Comparison of ENCODE assay signal across 12 cellular contexts in the genomic region with DNA sequence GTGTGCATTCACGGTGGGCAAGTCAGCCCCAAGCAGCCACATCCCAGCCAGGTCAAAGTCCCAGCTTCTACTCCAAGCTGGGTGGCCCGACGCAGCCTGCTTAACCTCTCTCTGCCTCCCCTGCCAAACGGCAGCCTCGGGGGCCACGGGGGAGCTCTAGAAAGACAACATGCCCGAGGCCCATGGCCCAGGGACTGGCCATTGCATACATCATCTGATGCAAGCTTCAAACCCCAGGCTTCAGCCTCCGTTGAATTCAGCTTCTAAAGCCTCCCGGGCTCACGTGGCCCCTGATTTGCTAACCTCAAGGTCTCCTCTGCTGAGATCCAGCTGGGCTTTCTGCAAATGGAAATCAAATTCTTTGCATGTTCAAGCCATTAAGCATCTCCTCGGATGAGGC.
A peak's percentile ranks its signal among the peaks of the same experiment; 100 is the strongest.
DNase-seq lines count a peak whose midpoint lies in the region; ATAC-seq, FAIRE-seq and TF ChIP-seq lines count a peak whose summit lies in the region.
"Had no signal": no experiment of that assay in that cellular context is flagged by ENCODE, and none has a peak within 500 bp of the region (broad histone marks: within the 10 kb centered on the region; RNA-seq: fewer than 3 reads in every experiment).

No MANE protein-coding gene starts in this region.

- H3K27me3 ChIP-seq in mucosa of rectum (ENCODE audit: control insufficient read depth in 2 of 2, insufficient read depth in 2 of 2, low read length in 2 of 2) = no peaks in the 10 kb centered on the region
- H3K27me3 ChIP-seq in aorta (ENCODE audit: control insufficient read depth in 1 of 2, insufficient read depth in 2 of 2, low read length in 1 of 2) = no peaks in the 10 kb centered on the region
- no peaks in the 10 kb centered on the region for H3K27me3 ChIP-seq in foreskin keratinocyte

- DNase-seq in Right ventricle myocardium superior (no peak), Right ventricle myocardium inferior (ENCODE audit: missing footprints) (no peak), fibroblast of pulmonary artery (ENCODE audit: low read depth) (peak; percentile 41), aorta (no peak), GM12891 (ENCODE audit: insufficient read length, low spot score) (no peak), foreskin keratinocyte (no peak)
- DNase-seq in activated naive CD4-positive, alpha-beta T cell treated with anti-CD3 and anti-CD28 coated beads, Interleukin-2, amount 50 U/mL, for 16 hours = no peak
- DNase-seq: naive thymus-derived CD8-positive, alpha-beta T cell; NCI-H1092 treated with DMSO at 0.1 percent for 48 hours; stimulated activated CD4-positive, alpha-beta T cell treated with anti-CD3 and anti-CD28 coated beads, Interleukin-1b, Interleukin-23, amount 100 ng/mL, for 48 hours had no signal

- 25 to 28% methylated on average over 11 of the region's 11 CpGs for WGBS in aorta, 2 donors

- no peak overlapping the region for H3K4me3 ChIP-seq in fibroblast of pulmonary artery (replicated peaks; ENCODE audit: low read depth, low read length)
- H3K4me3 ChIP-seq in mucosa of rectum (ENCODE audit: low read length in 2 of 2) = no peak overlapping the region
- H3K4me3 ChIP-seq in aorta (ENCODE audit: low read length in 2 of 2) = no peak overlapping the region
- H3K4me3 ChIP-seq: A549 had no signal

- no peak overlapping the region for H3K9ac ChIP-seq in mucosa of rectum (ENCODE audit: low read depth in 1 of 2, low read length in 2 of 2)

- H3K4me1 ChIP-seq in mucosa of rectum (ENCODE audit: control insufficient read depth in 2 of 2, insufficient read depth in 2 of 2, low read length in 2 of 2) (peaks cover 3 to 9% of the 10 kb centered on the region in 2 donors), aorta (ENCODE audit: control insufficient read depth in 1 of 2, insufficient read depth in 2 of 2, low read length in 2 of 2) (peaks cover 0 to 3% of the 10 kb centered on the region in 2 donors), foreskin keratinocyte (no peaks in the 10 kb centered on the region)
- H3K4me1 ChIP-seq: A549 had no signal

- no peak for TF ChIP-seq POLR2A in GM12891 (IDR thresholded peaks at IDR 0.05; ENCODE audit: low read depth, low read length)

- H3K27ac ChIP-seq in mucosa of rectum (ENCODE audit: low read depth in 2 of 2, low read length in 2 of 2) (peak overlapping the region; percentile 37 to 56), aorta (ENCODE audit: low read depth in 1 of 2, low read length in 2 of 2) (peak overlapping the region in 1 of 2 donors; percentile 49), foreskin keratinocyte (no peak overlapping the region)
- H3K27ac ChIP-seq: A549 had no signal

- FAIRE-seq in GM12891 (lab: Jason Lieb, UNC) = no peak
- FAIRE-seq: A549 had no signal

- peak; percentile 6 for ATAC-seq in Right ventricle myocardium superior (ENCODE audit: poor library complexity)
- ATAC-seq in Right ventricle myocardium inferior = no peak
- ATAC-seq in aorta (ENCODE audit: low FRiP score) = peak; percentile 31
- ATAC-seq in foreskin keratinocyte = no peak
- ATAC-seq: naive thymus-derived CD8-positive, alpha-beta T cell had no signal

- intact Hi-C loops in Right ventricle myocardium superior (cut with DNase I) = loop anchor here (5.0 kb wide), 1 partner anchor 62 kb away; the partner anchor contains the start of genes DNAAF5 and PRKAR1B
- intact Hi-C loops in Right ventricle myocardium inferior (cut with DNase I) = loop anchor here (2.0 to 5.0 kb wide), 3 partner anchors 37 to 144 kb away; partner anchors contain the start of genes DNAAF5 and PRKAR1B
- intact Hi-C loops in aorta (cut with DNase I) = no loop called here

- peaks cover 4 to 6% of the 10 kb centered on the region in 2 donors for H3K36me3 ChIP-seq in mucosa of rectum (ENCODE audit: control insufficient read depth in 2 of 2, insufficient read depth in 2 of 2, low read length in 2 of 2)
- H3K36me3 ChIP-seq in aorta (ENCODE audit: control insufficient read depth in 1 of 2, insufficient read depth in 2 of 2, low read length in 1 of 2) = no peaks in the 10 kb centered on the region

- H3K9me3 ChIP-seq in mucosa of rectum (ENCODE audit: control insufficient read depth in 2 of 2, low read length in 2 of 2) (no peaks in the 10 kb centered on the region), aorta (ENCODE audit: control insufficient read depth, low read length) (no peaks in the 10 kb centered on the region)
- H3K9me3 ChIP-seq: A549 had no signal

- TF ChIP-seq CTCF in fibroblast of pulmonary artery (IDR thresholded peaks at IDR 0.05; ENCODE audit: low read length, missing control alignments) (no peak), foreskin keratinocyte (conservative IDR thresholded peaks at IDR 0.05) (no peak)

TF ChIP-seq in GM12891, 5 proteins besides CTCF, POLR2A, EP300 and RAD21:
- TF ChIP-seq SPI1 (IDR thresholded peaks at IDR 0.05; ENCODE audit: low read depth, low read length) (no peak), TAF1 (IDR thresholded peaks at IDR 0.05; ENCODE audit: low read depth, low read length) (no peak), PAX5 (IDR thresholded peaks at IDR 0.05; ENCODE audit: insufficient read depth, low read length, severe bottlenecking) (no peak), POLR2AphosphoS5 (IDR thresholded peaks at IDR 0.05; ENCODE audit: low read depth, low read length) (no peak), POU2F2 (IDR thresholded peaks at IDR 0.05; ENCODE audit: low read depth, low read length) (no peak)

Comparison
In these comparisons a context has a peak if more than half of its experiments do, and no peak if none do; other contexts are left out.
1. ATAC-seq: peak in Right ventricle myocardium superior (single experiment) and aorta (single experiment); none in Right ventricle myocardium inferior (single experiment) and foreskin keratinocyte (single experiment).
2. intact Hi-C loops: an anchor here in Right ventricle myocardium superior (5.0 kb wide) and Right ventricle myocardium inferior (2.0 to 5.0 kb wide); none called in aorta.